Comparison of ENCODE assay signal across 1 cellular context in the genomic region with DNA sequence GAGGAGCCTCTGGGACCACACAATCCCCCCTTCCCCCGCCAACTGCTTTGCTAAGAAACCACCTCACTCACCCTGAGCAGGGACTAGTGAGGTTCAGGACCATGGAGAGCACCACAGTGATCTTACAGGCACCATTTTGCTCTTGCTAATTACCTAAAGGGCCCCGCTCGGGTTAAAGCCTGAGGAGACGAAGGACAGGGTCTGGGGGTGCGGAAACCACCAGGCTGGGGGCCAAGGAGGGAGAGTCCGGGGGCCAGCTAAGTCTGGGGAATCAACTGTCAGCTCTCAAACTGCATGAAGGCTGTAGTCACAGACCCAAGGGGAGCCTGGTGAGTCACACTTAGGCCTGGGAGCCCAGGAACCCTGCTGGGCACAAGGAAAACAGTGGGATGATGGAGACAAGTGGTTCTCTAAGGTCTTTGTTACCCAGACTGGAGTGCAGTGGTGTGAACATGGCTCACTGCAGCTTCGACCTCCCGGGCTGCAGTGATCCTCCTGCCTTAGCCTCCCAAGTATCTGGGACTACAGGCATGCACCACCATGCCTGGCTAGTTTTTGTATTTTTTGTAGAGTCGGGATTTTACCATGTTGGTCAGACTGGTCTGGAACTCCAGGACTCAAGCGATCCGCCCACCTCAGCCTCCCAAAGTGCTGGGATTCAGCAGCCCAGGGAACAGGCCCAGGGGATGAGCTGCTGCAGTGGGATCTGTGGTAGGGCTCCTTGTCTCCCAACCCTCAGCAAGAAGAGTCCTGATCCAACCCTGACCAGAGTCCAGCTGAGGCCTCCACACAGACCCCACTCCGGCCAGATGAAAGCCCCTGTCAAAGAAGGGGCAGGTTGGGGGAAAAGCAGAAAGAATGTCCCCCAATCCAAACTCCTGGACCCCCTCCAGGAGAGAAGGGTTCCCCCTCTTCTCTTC.
TF ChIP-seq lines count a peak whose summit lies in the region.

No MANE protein-coding gene starts in this region.

TF ChIP-seq in HEK293, 187 proteins besides CTCF, POLR2A, EP300 and RAD21 (continued from another document):
- TF ChIP-seq SP7 (tag by site-specific recombination; IDR thresholded peaks at IDR 0.05) (0 out of 2 replicates have a peak, but pooled peaks have one; percentile 28), ZFP69B (tag by site-specific recombination; IDR thresholded peaks at IDR 0.05) (peak; percentile 32; the same call in 1 of the 2 replicates), ZNF132 (tag by site-specific recombination; IDR thresholded peaks at IDR 0.05; ENCODE audit: borderline replicate concordance) (no peak), GLI2 (tag by site-specific recombination; IDR thresholded peaks at IDR 0.05; ENCODE audit: borderline replicate concordance, low read depth) (no peak), ZBTB48 (tag by site-specific recombination; IDR thresholded peaks at IDR 0.05) (no peak), GLIS1 (tag by site-specific recombination; IDR thresholded peaks at IDR 0.05) (peak; percentile 98), ZNF558 (tag by site-specific recombination; IDR thresholded peaks at IDR 0.05) (0 out of 2 replicates have a peak, but pooled peaks have one; percentile 40), ZNF266 (tag by site-specific recombination; IDR thresholded peaks at IDR 0.05; ENCODE audit: low read depth) (no peak), PRDM1 (tag by site-specific recombination; IDR thresholded peaks at IDR 0.05) (no peak), ZNF239 (tag by site-specific recombination; IDR thresholded peaks at IDR 0.05) (no peak), ZIC2 (tag by site-specific recombination; IDR thresholded peaks at IDR 0.05) (peak; percentile 92), ZNF660 (tag by site-specific recombination; IDR thresholded peaks at IDR 0.05) (peak; percentile 72), GLIS2 (tag by site-specific recombination; IDR thresholded peaks at IDR 0.05) (peak; percentile 71), ZNF169 (tag by site-specific recombination; IDR thresholded peaks at IDR 0.05) (no peak), ZNF202 (tag by site-specific recombination; IDR thresholded peaks at IDR 0.05; ENCODE audit: borderline replicate concordance) (no peak), ZNF600 (tag by site-specific recombination; IDR thresholded peaks at IDR 0.05) (peak; percentile 97), ZBTB17 (tag by site-specific recombination; IDR thresholded peaks at IDR 0.05) (peak; percentile 27; the same call in 1 of the 2 replicates), ZFHX2 (tag by site-specific recombination; conservative IDR thresholded peaks at IDR 0.05) (peak; percentile 39), ZEB2 (tag by site-specific recombination; IDR thresholded peaks at IDR 0.05) (0 out of 2 replicates have a peak, but pooled peaks have one; percentile 13), ZNF2 (tag by site-specific recombination; IDR thresholded peaks at IDR 0.05) (peak; percentile 26; the same call in 1 of the 2 replicates)
- TF ChIP-seq, protein P1, sequence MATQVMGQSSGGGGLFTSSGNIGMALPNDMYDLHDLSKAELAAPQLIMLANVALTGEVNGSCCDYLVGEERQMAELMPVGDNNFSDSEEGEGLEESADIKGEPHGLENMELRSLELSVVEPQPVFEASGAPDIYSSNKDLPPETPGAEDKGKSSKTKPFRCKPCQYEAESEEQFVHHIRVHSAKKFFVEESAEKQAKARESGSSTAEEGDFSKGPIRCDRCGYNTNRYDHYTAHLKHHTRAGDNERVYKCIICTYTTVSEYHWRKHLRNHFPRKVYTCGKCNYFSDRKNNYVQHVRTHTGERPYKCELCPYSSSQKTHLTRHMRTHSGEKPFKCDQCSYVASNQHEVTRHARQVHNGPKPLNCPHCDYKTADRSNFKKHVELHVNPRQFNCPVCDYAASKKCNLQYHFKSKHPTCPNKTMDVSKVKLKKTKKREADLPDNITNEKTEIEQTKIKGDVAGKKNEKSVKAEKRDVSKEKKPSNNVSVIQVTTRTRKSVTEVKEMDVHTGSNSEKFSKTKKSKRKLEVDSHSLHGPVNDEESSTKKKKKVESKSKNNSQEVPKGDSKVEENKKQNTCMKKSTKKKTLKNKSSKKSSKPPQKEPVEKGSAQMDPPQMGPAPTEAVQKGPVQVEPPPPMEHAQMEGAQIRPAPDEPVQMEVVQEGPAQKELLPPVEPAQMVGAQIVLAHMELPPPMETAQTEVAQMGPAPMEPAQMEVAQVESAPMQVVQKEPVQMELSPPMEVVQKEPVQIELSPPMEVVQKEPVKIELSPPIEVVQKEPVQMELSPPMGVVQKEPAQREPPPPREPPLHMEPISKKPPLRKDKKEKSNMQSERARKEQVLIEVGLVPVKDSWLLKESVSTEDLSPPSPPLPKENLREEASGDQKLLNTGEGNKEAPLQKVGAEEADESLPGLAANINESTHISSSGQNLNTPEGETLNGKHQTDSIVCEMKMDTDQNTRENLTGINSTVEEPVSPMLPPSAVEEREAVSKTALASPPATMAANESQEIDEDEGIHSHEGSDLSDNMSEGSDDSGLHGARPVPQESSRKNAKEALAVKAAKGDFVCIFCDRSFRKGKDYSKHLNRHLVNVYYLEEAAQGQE (tag by site-specific recombination; IDR thresholded peaks at IDR 0.05): peak; percentile 100
- TF ChIP-seq, protein P2, sequence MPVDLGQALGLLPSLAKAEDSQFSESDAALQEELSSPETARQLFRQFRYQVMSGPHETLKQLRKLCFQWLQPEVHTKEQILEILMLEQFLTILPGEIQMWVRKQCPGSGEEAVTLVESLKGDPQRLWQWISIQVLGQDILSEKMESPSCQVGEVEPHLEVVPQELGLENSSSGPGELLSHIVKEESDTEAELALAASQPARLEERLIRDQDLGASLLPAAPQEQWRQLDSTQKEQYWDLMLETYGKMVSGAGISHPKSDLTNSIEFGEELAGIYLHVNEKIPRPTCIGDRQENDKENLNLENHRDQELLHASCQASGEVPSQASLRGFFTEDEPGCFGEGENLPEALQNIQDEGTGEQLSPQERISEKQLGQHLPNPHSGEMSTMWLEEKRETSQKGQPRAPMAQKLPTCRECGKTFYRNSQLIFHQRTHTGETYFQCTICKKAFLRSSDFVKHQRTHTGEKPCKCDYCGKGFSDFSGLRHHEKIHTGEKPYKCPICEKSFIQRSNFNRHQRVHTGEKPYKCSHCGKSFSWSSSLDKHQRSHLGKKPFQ (tag by site-specific recombination; IDR thresholded peaks at IDR 0.05): peak; percentile 58; the same call in 1 of the 2 replicates
- TF ChIP-seq, protein P3, sequence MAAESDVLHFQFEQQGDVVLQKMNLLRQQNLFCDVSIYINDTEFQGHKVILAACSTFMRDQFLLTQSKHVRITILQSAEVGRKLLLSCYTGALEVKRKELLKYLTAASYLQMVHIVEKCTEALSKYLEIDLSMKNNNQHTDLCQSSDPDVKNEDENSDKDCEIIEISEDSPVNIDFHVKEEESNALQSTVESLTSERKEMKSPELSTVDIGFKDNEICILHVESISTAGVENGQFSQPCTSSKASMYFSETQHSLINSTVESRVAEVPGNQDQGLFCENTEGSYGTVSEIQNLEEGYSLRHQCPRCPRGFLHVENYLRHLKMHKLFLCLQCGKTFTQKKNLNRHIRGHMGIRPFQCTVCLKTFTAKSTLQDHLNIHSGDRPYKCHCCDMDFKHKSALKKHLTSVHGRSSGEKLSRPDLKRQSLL (tag by site-specific recombination; IDR thresholded peaks at IDR 0.05): peak; percentile 91
- TF ChIP-seq, protein P4, sequence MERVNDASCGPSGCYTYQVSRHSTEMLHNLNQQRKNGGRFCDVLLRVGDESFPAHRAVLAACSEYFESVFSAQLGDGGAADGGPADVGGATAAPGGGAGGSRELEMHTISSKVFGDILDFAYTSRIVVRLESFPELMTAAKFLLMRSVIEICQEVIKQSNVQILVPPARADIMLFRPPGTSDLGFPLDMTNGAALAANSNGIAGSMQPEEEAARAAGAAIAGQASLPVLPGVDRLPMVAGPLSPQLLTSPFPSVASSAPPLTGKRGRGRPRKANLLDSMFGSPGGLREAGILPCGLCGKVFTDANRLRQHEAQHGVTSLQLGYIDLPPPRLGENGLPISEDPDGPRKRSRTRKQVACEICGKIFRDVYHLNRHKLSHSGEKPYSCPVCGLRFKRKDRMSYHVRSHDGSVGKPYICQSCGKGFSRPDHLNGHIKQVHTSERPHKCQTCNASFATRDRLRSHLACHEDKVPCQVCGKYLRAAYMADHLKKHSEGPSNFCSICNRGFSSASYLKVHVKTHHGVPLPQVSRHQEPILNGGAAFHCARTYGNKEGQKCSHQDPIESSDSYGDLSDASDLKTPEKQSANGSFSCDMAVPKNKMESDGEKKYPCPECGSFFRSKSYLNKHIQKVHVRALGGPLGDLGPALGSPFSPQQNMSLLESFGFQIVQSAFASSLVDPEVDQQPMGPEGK (tag by site-specific recombination; IDR thresholded peaks at IDR 0.05): no peak; the same call in 1 of the 2 replicates
